19 cellular contexts compared by ENCODE assay signal in genomic region chr9:75699625-75700251, GRCh38.
DNase-seq lines count a peak whose midpoint lies in the region; ATAC-seq and TF ChIP-seq lines count a peak whose summit lies in the region.
"Had no signal": no experiment of that assay in that cellular context is flagged by ENCODE, and none has a peak within 500 bp of the region (broad histone marks: within the 10 kb centered on the region; RNA-seq: fewer than 3 reads in every experiment).

No MANE protein-coding gene starts in this region.

- H3K27ac ChIP-seq in right cardiac atrium (ENCODE audit: low read length) (no peak overlapping the region), cardiac muscle cell (peak overlapping the region; percentile 51), heart right ventricle (peak overlapping the region in 7 of 10 donors; percentile 6 to 73 (median 37))
- H3K27ac ChIP-seq: 22Rv1; A549; BLaER1 treated with 17β-estradiol and CSF1 and Interleukin-3, amounts not matched to agents 10 nM and 100 nM; C4-2B had no signal

- TF ChIP-seq CTCF in cardiac muscle cell (IDR thresholded peaks at IDR 0.05; ENCODE audit: low read depth, low read length) = no peak
- TF ChIP-seq CTCF in heart right ventricle (IDR thresholded peaks at IDR 0.05) = no peak

- no peak overlapping the region for H3K4me3 ChIP-seq in right cardiac atrium (ENCODE audit: low read length)
- no peak overlapping the region for H3K4me3 ChIP-seq in cardiac muscle cell
- no peak overlapping the region for H3K4me3 ChIP-seq in heart right ventricle
- H3K4me3 ChIP-seq: A549; BLaER1 treated with 17β-estradiol and CSF1 and Interleukin-3, amounts not matched to agents 10 nM and 100 nM had no signal

- ATAC-seq in Right ventricle myocardium inferior (peak; percentile 61), right cardiac atrium (no peak), left cardiac atrium (no peak), heart right ventricle (peak in 5 of 8 donors; percentile 33 to 69 (median 42)), left ventricle myocardium superior (peak; percentile 75)
- ATAC-seq: A549; CD8-positive, alpha-beta T cell had no signal

- H3K9me3 ChIP-seq in right cardiac atrium (ENCODE audit: control insufficient read depth, low read length) = no peaks in the 10 kb centered on the region
- H3K9me3 ChIP-seq in cardiac muscle cell (ENCODE audit: low read depth) = no peaks in the 10 kb centered on the region
- peaks cover 0 to 3% (median 0%) of the 10 kb centered on the region in 11 donors for H3K9me3 ChIP-seq in heart right ventricle
- H3K9me3 ChIP-seq: A549, Caco-2 had no signal

- peaks cover 4% of the 10 kb centered on the region for H3K4me1 ChIP-seq in right cardiac atrium (ENCODE audit: control insufficient read depth, insufficient read depth, low read length)
- H3K4me1 ChIP-seq in cardiac muscle cell (ENCODE audit: low read depth) = peaks cover 30% of the 10 kb centered on the region
- H3K4me1 ChIP-seq in heart right ventricle = peaks cover 0 to 22% (median 6%) of the 10 kb centered on the region in 9 donors
- H3K4me1 ChIP-seq: A549, Caco-2 had no signal

- no peaks in the 10 kb centered on the region for H3K36me3 ChIP-seq in cardiac muscle cell
- no peaks in the 10 kb centered on the region for H3K36me3 ChIP-seq in heart right ventricle
- H3K36me3 ChIP-seq: BLaER1 treated with 17β-estradiol and CSF1 and Interleukin-3, amounts not matched to agents 10 nM and 100 nM had no signal

- DNase-seq in Right ventricle myocardium inferior (ENCODE audit: missing footprints) (no peak), right cardiac atrium (no peak), cardiac muscle cell (ENCODE audit: low read depth in 1 of 2, low spot score in 1 of 2) (peak in 1 of 2 donors; percentile 3), left cardiac atrium (no peak), heart right ventricle (no peak), left ventricle myocardium superior (no peak), NCI-H1105 treated with DMSO at 0.1 percent for 48 hours (lab: John Stamatoyannopoulos, UW) (no peak), cerebellar nuclear complex (lab: John Stamatoyannopoulos, UW) (no peak)
- DNase-seq: AML-193; Caco-2; Calu3; CD4-positive, alpha-beta T cell; CD8-positive, alpha-beta T cell; DMS79 treated with DMSO at 0.1 percent for 48 hours; GF-D8 had no signal

- intact Hi-C loops in Right ventricle myocardium inferior (cut with DNase I) (loop anchor here (2.0 to 10.0 kb wide), 4 partner anchors 55 to 155 kb away; no protein-coding TSS in a partner anchor), right cardiac atrium (cut with DNase I) (no loop called here), left cardiac atrium (cut with DNase I) (no loop called here), heart right ventricle (cut with DNase I) (no loop called here), left ventricle myocardium superior (cut with micrococcal nuclease) (no loop called here)

- H3K27me3 ChIP-seq in right cardiac atrium (ENCODE audit: control insufficient read depth, insufficient read depth) (no peaks in the 10 kb centered on the region), cardiac muscle cell (no peaks in the 10 kb centered on the region), heart right ventricle (no peaks in the 10 kb centered on the region)
- H3K27me3 ChIP-seq: BLaER1 treated with 17β-estradiol and CSF1 and Interleukin-3, amounts not matched to agents 10 nM and 100 nM had no signal

- WGBS in right cardiac atrium = 89% methylated on average over 1 of the region's 1 CpG
- WGBS in heart right ventricle, 2 donors = 68 to 76% methylated on average over 1 of the region's 1 CpG

Comparison
In these comparisons a context has a peak if more than half of its experiments do, and no peak if none do; other contexts are left out.
1. ATAC-seq: peak in Right ventricle myocardium inferior (single experiment), heart right ventricle (5 of 8) and left ventricle myocardium superior (single experiment); none in right cardiac atrium (0 of 2) and left cardiac atrium (0 of 2).